21 cellular contexts compared by ENCODE assay signal in genomic region chr15:66896611-66897010, GRCh38.
DNase-seq lines count a peak whose midpoint lies in the region; ATAC-seq and TF ChIP-seq lines count a peak whose summit lies in the region.
"Had no signal": no experiment of that assay in that cellular context is flagged by ENCODE, and none has a peak within 500 bp of the region (broad histone marks: within the 10 kb centered on the region; RNA-seq: fewer than 3 reads in every experiment).

No MANE protein-coding gene starts in this region.

- DNase-seq in activated effector memory CD4-positive, alpha-beta T cell treated with anti-CD3 and anti-CD28 coated beads, Interleukin-2, amount 50 U/mL, for 16 hours: peak; percentile 25
- DNase-seq in activated effector memory CD4-positive, alpha-beta T cell treated with Interleukin-2 at 50 U/mL for 16 hours: no peak
- DNase-seq in coronary artery (ENCODE audit: low spot score): peak; percentile 43
- DNase-seq in left lobe of liver (ENCODE audit: low spot score): peak; percentile 11
- DNase-seq in SHP77 treated with DMSO at 0.1 percent for 48 hours (lab: John Stamatoyannopoulos, UW): no peak
- DNase-seq in T-helper 9 cell: no peak
- DNase-seq in DMS53 (lab: John Stamatoyannopoulos, UW): no peak
- DNase-seq: 8988T; CD4-positive, CD25-positive, alpha-beta regulatory T cell; DMS153; H7; KG1; MG63; NCI-H1105 treated with DMSO at 0.1 percent for 48 hours; NCI-H146; NCI-H1930; NCI-H446; NCI-H524 treated with DMSO at 0.1 percent for 48 hours; NCI-H774 had no signal

- H3K27ac ChIP-seq in coronary artery: no peak overlapping the region
- H3K27ac ChIP-seq: BLaER1, SJSA1 had no signal

- no peak for TF ChIP-seq CTCF in coronary artery (IDR thresholded peaks at IDR 0.05)

- no peak overlapping the region for H3K4me3 ChIP-seq in coronary artery
- H3K4me3 ChIP-seq: BLaER1, MG63, SJSA1 had no signal

- no peak for ATAC-seq in left lobe of liver

Comparison
In these comparisons a context has a peak if more than half of its experiments do, and no peak if none do; other contexts are left out.
1. DNase-seq: peak in activated effector memory CD4-positive, alpha-beta T cell treated with anti-CD3 and anti-CD28 coated beads, Interleukin-2, amount 50 U/mL, for 16 hours (single experiment), coronary artery (single experiment) and left lobe of liver (single experiment); none in activated effector memory CD4-positive, alpha-beta T cell treated with Interleukin-2 at 50 U/mL for 16 hours (single experiment), SHP77 treated with DMSO at 0.1 percent for 48 hours (single experiment), T-helper 9 cell (single experiment) and DMS53 (single experiment).